14 cellular contexts compared by ENCODE assay signal in genomic region chr12:52442600-52443061, GRCh38. TPM values are rescaled to one million over a fixed set of nuclear protein-coding genes. Genes with fewer than 3 reads are reported as not detected.
DNase-seq lines count a peak whose midpoint lies in the region; ATAC-seq and TF ChIP-seq lines count a peak whose summit lies in the region.
"Had no signal": no experiment of that assay in that cellular context is flagged by ENCODE, and none has a peak within 500 bp of the region (broad histone marks: within the 10 kb centered on the region; RNA-seq: fewer than 3 reads in every experiment).

No MANE protein-coding gene starts in this region.

- WGBS in mammary epithelial cell (ENCODE audit: low coverage, missing lambda C conversion rate), result 6% methylated on average over 6 of the region's 6 CpGs

- peak overlapping the region; percentile 38 for H3K4me2 ChIP-seq in mammary epithelial cell (ENCODE audit: insufficient read depth, low read depth, low read length)

- DNase-seq in BJ (ENCODE audit: low read depth) (no peak), HT-29 (ENCODE audit: low spot score) (peak; percentile 15), mammary epithelial cell (peak; percentile 98), kidney tubule cell (ENCODE audit: low spot score) (peak; percentile 99), progenitor cell of endocrine pancreas (ENCODE audit: low spot score, unreplicated experiment) (no peak), SKM-1 (lab: John Stamatoyannopoulos, UW; ENCODE audit: unreplicated experiment) (no peak)
- DNase-seq: activated T-cell treated with anti-CD3 and anti-CD28 coated beads, Interleukin-2, amount 50 U/mL, for 4 hours; effector CD8-positive, alpha-beta T cell; NCI-H2081 treated with DMSO at 0.1 percent for 48 hours; tibial artery had no signal

- TF ChIP-seq CTCF in BJ (IDR thresholded peaks at IDR 0.05; ENCODE audit: insufficient read depth, low read depth, low read length), result peak; percentile 22; the same call in 1 of the 2 replicates
- TF ChIP-seq CTCF in mammary epithelial cell (conservative IDR thresholded peaks at IDR 0.05 in 1 of 2, IDR thresholded peaks at IDR 0.05 in 1 of 2; ENCODE audit: extremely low read depth in 1 of 2, insufficient read depth in 1 of 2, low read depth in 1 of 2, low read length in 2 of 2), result peak; percentile 37 to 60
- TF ChIP-seq CTCF in progenitor cell of endocrine pancreas (IDR thresholded peaks at IDR 0.05; ENCODE audit: unreplicated experiment), result no peak

- H2AFZ ChIP-seq in mammary epithelial cell (ENCODE audit: low read depth, low read length), result no peak overlapping the region

- no peaks in the 10 kb centered on the region for H3K9me3 Mint-ChIP-seq in progenitor cell of endocrine pancreas (ENCODE audit: low read depth)
- H3K9me3 Mint-ChIP-seq: activated T-cell treated with anti-CD3 and anti-CD28 coated beads, Interleukin-2, amount 50 U/mL, for 4 hours had no signal

- H3K36me3 ChIP-seq in BJ (ENCODE audit: control insufficient read depth, insufficient read depth, low read length) (no peaks in the 10 kb centered on the region), mammary epithelial cell (ENCODE audit: insufficient read depth, low read length) (peaks cover 4% of the 10 kb centered on the region)
- H3K36me3 ChIP-seq: tibial artery had no signal

- H3K4me1 Mint-ChIP-seq in progenitor cell of endocrine pancreas (ENCODE audit: low read depth), result peaks cover 9% of the 10 kb centered on the region

- no peaks in the 10 kb centered on the region for H3K36me3 Mint-ChIP-seq in progenitor cell of endocrine pancreas (ENCODE audit: insufficient read depth)

- dilution Hi-C loops in mammary epithelial cell (cut with HindIII; ENCODE audit: low sequenced_read_pairs), result loop anchor here (5.0 kb wide), 3 partner anchors 45 to 85 kb away; no protein-coding TSS in a partner anchor

- no peak overlapping the region for H3K4me3 ChIP-seq in BJ (ENCODE audit: low read depth, low read length)
- no peak overlapping the region for H3K4me3 ChIP-seq in mammary epithelial cell (replicated peaks in 1 of 3; ENCODE audit: insufficient read depth in 1 of 3, low read depth in 2 of 3, low read length in 3 of 3)
- H3K4me3 ChIP-seq: tibial artery had no signal

- H3K27me3 ChIP-seq in BJ (ENCODE audit: control insufficient read depth, insufficient read depth, low read length) (no peaks in the 10 kb centered on the region), mammary epithelial cell (ENCODE audit: insufficient read depth, low read length) (no peaks in the 10 kb centered on the region)

- in situ Hi-C loops in mammary epithelial cell (cut with MboI; ENCODE audit: low sequenced_read_pairs in 2 of 2), result loop anchor here (5.0 to 10.0 kb wide), 4 partner anchors 48 to 435 kb away; no protein-coding TSS in a partner anchor

- no TSS peak for BruUV-seq in mammary epithelial cell (replicated peaks; lab: Mats Ljungman, UMichigan)

- H3K9me3 ChIP-seq in mammary epithelial cell (replicated peaks; ENCODE audit: insufficient read depth, low read length), result no peaks in the 10 kb centered on the region
- H3K9me3 ChIP-seq: tibial artery had no signal

- CTCF ChIA-PET in BJ (lab: Yijun Ruan, JAX) (interaction anchor here (0.6 to 1.6 kb wide), 3 partner anchors 11 to 223 kb away, joined by 3 to 4 read pairs (median 3); no protein-coding TSS in a partner anchor), mammary epithelial cell (lab: Charles Lee; ENCODE audit: low non-redundant PET) (interaction anchor here (0.6 to 1.7 kb wide), 10 partner anchors 15 to 151 kb away, joined by 3 to 19 read pairs (median 4); partner anchors contain the start of genes KRT5 and KRT6A)

- ATAC-seq in GM18861 (IDR thresholded peaks at IDR 0.05; ENCODE audit: unreplicated experiment), result no peak
- no peak for ATAC-seq in GM19397 (IDR thresholded peaks at IDR 0.05; ENCODE audit: unreplicated experiment)
- ATAC-seq: activated T-cell treated with anti-CD3 and anti-CD28 coated beads, Interleukin-2, amount 50 U/mL, for 4 hours had no signal

- H3K27ac ChIP-seq in mammary epithelial cell (ENCODE audit: insufficient read depth, low read depth, low read length), result peak overlapping the region; percentile 98
- H3K27ac ChIP-seq: tibial artery had no signal

- H3K27me3 Mint-ChIP-seq in progenitor cell of endocrine pancreas, result peaks cover 22% of the 10 kb centered on the region

- H3K79me2 ChIP-seq in mammary epithelial cell (ENCODE audit: insufficient read depth, low read length), result no peaks in the 10 kb centered on the region

- POLR2A ChIA-PET in BJ (lab: Charles Lee), result no interaction called here

- no peak overlapping the region for H3K27ac Mint-ChIP-seq in progenitor cell of endocrine pancreas

- peak overlapping the region; percentile 83 for H3K9ac ChIP-seq in mammary epithelial cell (ENCODE audit: insufficient read depth, low read length)

- peaks cover 67% of the 10 kb centered on the region for H3K4me1 ChIP-seq in mammary epithelial cell (ENCODE audit: insufficient read depth, low read length)
- H3K4me1 ChIP-seq: tibial artery had no signal

- H3K4me3 Mint-ChIP-seq in progenitor cell of endocrine pancreas (ENCODE audit: low read depth), result no peak overlapping the region
- H3K4me3 Mint-ChIP-seq: activated T-cell treated with anti-CD3 and anti-CD28 coated beads, Interleukin-2, amount 50 U/mL, for 4 hours had no signal

- no peaks in the 10 kb centered on the region for H4K20me1 ChIP-seq in mammary epithelial cell (ENCODE audit: insufficient read depth, low read length)

- intact Hi-C loops in mammary epithelial cell (cut with micrococcal nuclease), result loop anchor here (1.0 to 5.0 kb wide), 9 partner anchors 10 to 437 kb away; partner anchors contain the start of genes KRT6A and KRT6B

RNA-seq across cellular contexts. Expression of gene KRT75, which starts 8.5 kb away (rescaled TPM):
- polyA plus RNA-seq in BJ (2011; rRNA removed) (not detected in 2 replicates), mammary epithelial cell (3.1 TPM)
- not detected in 2 replicates for polyA minus RNA-seq in BJ (2011; rRNA and poly(A)+ RNA removed)
- total RNA-seq in HT-29 (2014; rRNA removed; shearing (Covaris generic)), result 0.08 TPM in 2 replicates
- total RNA-seq in mammary epithelial cell (10 to 100 TPM in 1 of 2 donors, 1 to 10 TPM in 1; 3.2 to 26.5 TPM), progenitor cell of endocrine pancreas (not detected in 2 replicates)
- polyA minus RNA-seq in mammary epithelial cell, result 0.62 TPM
- total RNA-seq: activated T-cell treated with anti-CD3 and anti-CD28 coated beads, Interleukin-2, amount 50 U/mL, for 4 hours; mesenteric fat pad; T-helper 1 cell treated with Interleukin-12 subunit alpha and Interleukin-12 subunit beta and Interleukin-4 antibody, amounts not matched to agents 30 ng/mL and 1 ng/mL, for 36 hours had no signal

RNA-seq across cellular contexts. Expression of gene KRT6B, which starts 9.3 kb away (rescaled TPM):
- not detected in 2 replicates for polyA plus RNA-seq in BJ (2011; rRNA removed)
- not detected in 2 replicates for polyA minus RNA-seq in BJ (2011; rRNA and poly(A)+ RNA removed)
- total RNA-seq in HT-29 (2014; rRNA removed; shearing (Covaris generic)), result 0.23 TPM in 1 of 2 replicates, not detected in the other
- 1,000 to 10,000 TPM; 1,675 to 3,751 TPM for total RNA-seq in mammary epithelial cell
- 2,534 TPM for polyA plus RNA-seq in mammary epithelial cell
- polyA minus RNA-seq in mammary epithelial cell, result 2,595 TPM
- total RNA-seq in progenitor cell of endocrine pancreas, result not detected in 2 replicates
- total RNA-seq: activated T-cell treated with anti-CD3 and anti-CD28 coated beads, Interleukin-2, amount 50 U/mL, for 4 hours; mesenteric fat pad; T-helper 1 cell treated with Interleukin-12 subunit alpha and Interleukin-12 subunit beta and Interleukin-4 antibody, amounts not matched to agents 30 ng/mL and 1 ng/mL, for 36 hours had no signal

RNA-seq across cellular contexts. Expression of gene KRT6C, which starts 31.0 kb away (rescaled TPM):
- polyA plus RNA-seq in BJ (2011; rRNA removed), result not detected in 2 replicates
- polyA minus RNA-seq in BJ (2011; rRNA and poly(A)+ RNA removed), result not detected in 2 replicates
- total RNA-seq in HT-29 (2014; rRNA removed; shearing (Covaris generic)), result not detected in 2 replicates
- 10 to 100 TPM; 16.6 to 29.5 TPM for total RNA-seq in mammary epithelial cell
- polyA plus RNA-seq in mammary epithelial cell, result 23.6 TPM
- 1.8 TPM for polyA minus RNA-seq in mammary epithelial cell
- not detected in 2 replicates for total RNA-seq in progenitor cell of endocrine pancreas
- total RNA-seq: activated T-cell treated with anti-CD3 and anti-CD28 coated beads, Interleukin-2, amount 50 U/mL, for 4 hours; mesenteric fat pad; T-helper 1 cell treated with Interleukin-12 subunit alpha and Interleukin-12 subunit beta and Interleukin-4 antibody, amounts not matched to agents 30 ng/mL and 1 ng/mL, for 36 hours had no signal

RNA-seq across cellular contexts. Expression of gene KRT82, which starts 36.5 kb away (rescaled TPM):
- polyA plus RNA-seq in BJ (2011; rRNA removed) (not detected in 2 replicates), mammary epithelial cell (0.01 TPM)
- polyA minus RNA-seq in BJ (2011; rRNA and poly(A)+ RNA removed), result not detected in 2 replicates
- not detected in 2 replicates for total RNA-seq in HT-29 (2014; rRNA removed; shearing (Covaris generic))
- total RNA-seq in mammary epithelial cell (not detected), progenitor cell of endocrine pancreas (not detected in 2 replicates)
- not detected for polyA minus RNA-seq in mammary epithelial cell
- total RNA-seq: activated T-cell treated with anti-CD3 and anti-CD28 coated beads, Interleukin-2, amount 50 U/mL, for 4 hours; mesenteric fat pad; T-helper 1 cell treated with Interleukin-12 subunit alpha and Interleukin-12 subunit beta and Interleukin-4 antibody, amounts not matched to agents 30 ng/mL and 1 ng/mL, for 36 hours had no signal

RNA-seq across cellular contexts. Expression of gene KRT6A, which starts 50.4 kb away (rescaled TPM):
- polyA plus RNA-seq in BJ (2011; rRNA removed) (not detected in 2 replicates), mammary epithelial cell (8,475 TPM)
- not detected in 2 replicates for polyA minus RNA-seq in BJ (2011; rRNA and poly(A)+ RNA removed)
- not detected in 2 replicates for total RNA-seq in HT-29 (2014; rRNA removed; shearing (Covaris generic))
- total RNA-seq in mammary epithelial cell (1,000 to 10,000 TPM; 5,785 to 6,260 TPM), progenitor cell of endocrine pancreas (not detected in 2 replicates)
- polyA minus RNA-seq in mammary epithelial cell, result 6,728 TPM
- total RNA-seq: activated T-cell treated with anti-CD3 and anti-CD28 coated beads, Interleukin-2, amount 50 U/mL, for 4 hours; mesenteric fat pad; T-helper 1 cell treated with Interleukin-12 subunit alpha and Interleukin-12 subunit beta and Interleukin-4 antibody, amounts not matched to agents 30 ng/mL and 1 ng/mL, for 36 hours had no signal

Comparison
In these comparisons a context has a peak if more than half of its experiments do, and no peak if none do; other contexts are left out.
1. DNase-seq: peak in HT-29 (single experiment), mammary epithelial cell (single experiment) and kidney tubule cell (single experiment); none in BJ (single experiment), progenitor cell of endocrine pancreas (single experiment) and SKM-1 (single experiment).
2. RNA of gene KRT6B, which starts 9.3 kb away (total RNA-seq): 1,675 to 3,751 TPM in mammary epithelial cell; 0.23 TPM in HT-29 and not detected in progenitor cell of endocrine pancreas; every median in the first group is over 1,000 times any median in the second.
3. RNA of gene KRT6C, which starts 31.0 kb away (total RNA-seq): 16.6 to 29.5 TPM in mammary epithelial cell; not detected in HT-29 and not detected in progenitor cell of endocrine pancreas; every median in the first group is over 10 times any median in the second.